ENCODE assay signal across 1 cellular context in genomic region chr17:72122668-72123495, GRCh38.
TF ChIP-seq lines count a peak whose summit lies in the region.

No MANE protein-coding gene starts in this region.

TF ChIP-seq in HepG2, 621 proteins besides CTCF, POLR2A, EP300 and RAD21 (continued from another document and continues in another):
- TF ChIP-seq ZNF646 (CRISPR knock-in tag; IDR thresholded peaks at IDR 0.05) (peak; percentile 51), MIER2 (CRISPR knock-in tag; IDR thresholded peaks at IDR 0.05) (0 out of 2 replicates have a peak, but pooled peaks have one; percentile 8), GLI4 (CRISPR knock-in tag; IDR thresholded peaks at IDR 0.05; ENCODE audit: borderline replicate concordance) (no peak; the same call in 1 of the 2 replicates), MBNL3 (CRISPR knock-in tag; conservative IDR thresholded peaks at IDR 0.05) (no peak), ZNF75D (CRISPR knock-in tag; IDR thresholded peaks at IDR 0.05; ENCODE audit: borderline replicate concordance) (no peak), SAFB2 (CRISPR knock-in tag; IDR thresholded peaks at IDR 0.05; ENCODE audit: borderline replicate concordance, low read depth) (peak; percentile 72), KLF6 (CRISPR knock-in tag; IDR thresholded peaks at IDR 0.05) (peak; percentile 77; the same call in 1 of the 2 replicates), NFKB2 (CRISPR knock-in tag; IDR thresholded peaks at IDR 0.05; ENCODE audit: borderline replicate concordance) (peak; percentile 81; the same call in 1 of the 2 replicates), ZNF724P (CRISPR knock-in tag; IDR thresholded peaks at IDR 0.05; ENCODE audit: borderline replicate concordance) (0 out of 2 replicates have a peak, but pooled peaks have one; percentile 35), ZNF224 (CRISPR knock-in tag; IDR thresholded peaks at IDR 0.05) (no peak), HOXA7 (CRISPR knock-in tag; IDR thresholded peaks at IDR 0.05) (no peak), HNRNPK (IDR thresholded peaks at IDR 0.05; ENCODE audit: low read depth, low read length, poor library complexity, severe bottlenecking) (peak; percentile 1), RARA (CRISPR knock-in tag; IDR thresholded peaks at IDR 0.05) (peak; percentile 69), ZNF761 (CRISPR knock-in tag; conservative IDR thresholded peaks at IDR 0.05) (no peak; the same call in 1 of the 2 replicates), SRY (CRISPR knock-in tag; IDR thresholded peaks at IDR 0.05) (0 out of 2 replicates have a peak, but pooled peaks have one; percentile 18), ZBTB20 (CRISPR knock-in tag; IDR thresholded peaks at IDR 0.05; ENCODE audit: borderline replicate concordance, low read depth) (peak; percentile 67), ATF1 (CRISPR knock-in tag; IDR thresholded peaks at IDR 0.05) (no peak), PRMT3 (CRISPR knock-in tag; IDR thresholded peaks at IDR 0.05; ENCODE audit: borderline replicate concordance, low read depth) (no peak; the same call in 1 of the 2 replicates), SRSF1 (optimal IDR thresholded peaks at IDR 0.05; ENCODE audit: low read depth, low read length) (peak; percentile 71), FOXA1 (IDR thresholded peaks at IDR 0.05) (no peak), FOXA1 (CRISPR knock-in tag; IDR thresholded peaks at IDR 0.05) (peak; percentile 67; the same call in 1 of the 2 replicates), SIN3A (IDR thresholded peaks at IDR 0.05; ENCODE audit: borderline replicate concordance, low read depth, low read length) (peak; percentile 63; the same call in 1 of the 2 replicates), SKIL (CRISPR knock-in tag; IDR thresholded peaks at IDR 0.05; ENCODE audit: borderline replicate concordance) (peak; percentile 62; the same call in 1 of the 2 replicates), KLF15 (CRISPR knock-in tag; IDR thresholded peaks at IDR 0.05; ENCODE audit: borderline replicate concordance) (no peak), ZNF691 (CRISPR knock-in tag; IDR thresholded peaks at IDR 0.05; ENCODE audit: borderline replicate concordance, low read depth) (peak; percentile 57; the same call in 1 of the 2 replicates), THAP8 (CRISPR knock-in tag; IDR thresholded peaks at IDR 0.05; ENCODE audit: borderline replicate concordance) (no peak), SMC3 (IDR thresholded peaks at IDR 0.05; ENCODE audit: low read length) (no peak), KAT2B (IDR thresholded peaks at IDR 0.05; ENCODE audit: borderline replicate concordance, low read depth, low read length) (no peak), TCF7 (IDR thresholded peaks at IDR 0.05; ENCODE audit: low read depth) (peak; percentile 68; the same call in 1 of the 2 replicates), MED8 (CRISPR knock-in tag; IDR thresholded peaks at IDR 0.05; ENCODE audit: insufficient replicate concordance) (peak; percentile 94), HNRNPUL1 (IDR thresholded peaks at IDR 0.05; ENCODE audit: low read depth, low read length) (peak; percentile 52; the same call in 1 of the 2 replicates), FUBP1 (CRISPR knock-in tag; IDR thresholded peaks at IDR 0.05; ENCODE audit: borderline replicate concordance) (0 out of 2 replicates have a peak, but pooled peaks have one; percentile 57), FOXP4 (CRISPR knock-in tag; IDR thresholded peaks at IDR 0.05) (peak; percentile 90), LBX2 (CRISPR knock-in tag; IDR thresholded peaks at IDR 0.05; ENCODE audit: borderline replicate concordance) (no peak), HCFC1 (IDR thresholded peaks at IDR 0.05; ENCODE audit: low read depth, low read length) (no peak), ETS1 (CRISPR knock-in tag; IDR thresholded peaks at IDR 0.05) (no peak), ZNF251 (CRISPR knock-in tag; IDR thresholded peaks at IDR 0.05) (no peak), NFKBIZ (CRISPR knock-in tag; IDR thresholded peaks at IDR 0.05) (peak; percentile 36; the same call in 1 of the 2 replicates), ZBTB7B (CRISPR knock-in tag; IDR thresholded peaks at IDR 0.05) (peak; percentile 95), ZNF260 (CRISPR knock-in tag; IDR thresholded peaks at IDR 0.05; ENCODE audit: borderline replicate concordance, low read depth) (no peak), AGO2 (optimal IDR thresholded peaks at IDR 0.05; ENCODE audit: low read depth, low read length) (peak; percentile 99), ZNF614 (CRISPR knock-in tag; IDR thresholded peaks at IDR 0.05; ENCODE audit: borderline replicate concordance) (no peak; the same call in 1 of the 2 replicates), ETV5 (CRISPR knock-in tag; IDR thresholded peaks at IDR 0.05; ENCODE audit: borderline replicate concordance) (peak; percentile 96), ZNF782 (CRISPR knock-in tag; IDR thresholded peaks at IDR 0.05; ENCODE audit: borderline replicate concordance) (0 out of 2 replicates have a peak, but pooled peaks have one; percentile 39), ZNF383 (CRISPR knock-in tag; IDR thresholded peaks at IDR 0.05; ENCODE audit: borderline replicate concordance) (no peak), MATR3 (CRISPR knock-in tag; IDR thresholded peaks at IDR 0.05) (no peak), ZNF333 (CRISPR knock-in tag; IDR thresholded peaks at IDR 0.05; ENCODE audit: borderline replicate concordance) (no peak), MLX (CRISPR knock-in tag; IDR thresholded peaks at IDR 0.05) (0 out of 2 replicates have a peak, but pooled peaks have one; percentile 17), ZNF83 (CRISPR knock-in tag; IDR thresholded peaks at IDR 0.05; ENCODE audit: borderline replicate concordance) (no peak), JDP2 (CRISPR knock-in tag; IDR thresholded peaks at IDR 0.05; ENCODE audit: borderline replicate concordance) (no peak)
